ENCODE assay signal across 1 cellular context in the genomic region with DNA sequence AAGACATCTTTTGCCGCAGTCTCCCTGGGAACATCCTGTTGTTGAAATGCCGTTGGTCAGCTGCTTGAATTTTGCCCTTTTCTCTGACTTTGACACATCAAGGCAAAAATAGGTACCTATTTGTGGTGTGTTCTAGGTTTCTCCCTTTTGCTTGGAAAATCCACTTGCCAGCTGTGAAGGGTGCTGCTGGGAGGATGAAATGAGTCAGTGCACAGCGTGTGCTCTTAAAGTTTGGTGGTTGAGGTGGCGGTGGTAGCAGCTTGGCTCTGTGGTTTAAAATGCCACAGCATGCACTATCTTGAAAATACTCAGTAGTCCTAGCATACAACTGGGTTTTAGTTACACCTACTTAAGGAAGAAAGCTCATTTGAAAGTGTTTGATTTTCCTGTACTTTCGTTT.
A peak's percentile ranks its signal among the peaks of the same experiment; 100 is the strongest.
TF ChIP-seq lines count a peak whose summit lies in the region.

No MANE protein-coding gene starts in this region.

TF ChIP-seq in K562, 482 proteins besides CTCF, POLR2A, EP300 and RAD21 (continued from another document):
- TF ChIP-seq ZNF644 (tag; IDR thresholded peaks at IDR 0.05; ENCODE audit: low read depth) = no peak
- no peak for TF ChIP-seq NEUROD1 (IDR thresholded peaks at IDR 0.05; ENCODE audit: borderline replicate concordance, low read depth, low read length, partially characterized antibody)
- no peak for TF ChIP-seq RCOR1 (IDR thresholded peaks at IDR 0.05; ENCODE audit: borderline replicate concordance in 1 of 2, low read depth in 2 of 2, low read length in 2 of 2)
- TF ChIP-seq POLR2G (IDR thresholded peaks at IDR 0.05; ENCODE audit: low read depth, low read length) = no peak
- no peak for TF ChIP-seq TCF7 (IDR thresholded peaks at IDR 0.05; ENCODE audit: borderline replicate concordance)
- TF ChIP-seq PCBP2 (IDR thresholded peaks at IDR 0.05; ENCODE audit: low read depth, low read length, poor library complexity, severe bottlenecking) = no peak
- no peak for TF ChIP-seq KAT2B (IDR thresholded peaks at IDR 0.05; ENCODE audit: low read depth, low read length)
- peak; percentile 29; the same call in 1 of the 2 replicates for TF ChIP-seq MYNN (IDR thresholded peaks at IDR 0.05)
- TF ChIP-seq MYNN (CRISPR knock-in tag; IDR thresholded peaks at IDR 0.05) = no peak
- no peak for TF ChIP-seq CREB1 (IDR thresholded peaks at IDR 0.05)
- TF ChIP-seq CREB1 (CRISPR knock-in tag; IDR thresholded peaks at IDR 0.05) = no peak
- TF ChIP-seq TGIF2 (CRISPR knock-in tag; IDR thresholded peaks at IDR 0.05) = no peak
- no peak for TF ChIP-seq SRSF9 (IDR thresholded peaks at IDR 0.05; ENCODE audit: borderline replicate concordance, low read depth, low read length)
- TF ChIP-seq, protein P1, sequence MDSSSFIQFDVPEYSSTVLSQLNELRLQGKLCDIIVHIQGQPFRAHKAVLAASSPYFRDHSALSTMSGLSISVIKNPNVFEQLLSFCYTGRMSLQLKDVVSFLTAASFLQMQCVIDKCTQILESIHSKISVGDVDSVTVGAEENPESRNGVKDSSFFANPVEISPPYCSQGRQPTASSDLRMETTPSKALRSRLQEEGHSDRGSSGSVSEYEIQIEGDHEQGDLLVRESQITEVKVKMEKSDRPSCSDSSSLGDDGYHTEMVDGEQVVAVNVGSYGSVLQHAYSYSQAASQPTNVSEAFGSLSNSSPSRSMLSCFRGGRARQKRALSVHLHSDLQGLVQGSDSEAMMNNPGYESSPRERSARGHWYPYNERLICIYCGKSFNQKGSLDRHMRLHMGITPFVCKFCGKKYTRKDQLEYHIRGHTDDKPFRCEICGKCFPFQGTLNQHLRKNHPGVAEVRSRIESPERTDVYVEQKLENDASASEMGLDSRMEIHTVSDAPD (CRISPR knock-in tag; IDR thresholded peaks at IDR 0.05) = no peak
- TF ChIP-seq ELF2 (CRISPR knock-in tag; IDR thresholded peaks at IDR 0.05) = no peak
- no peak for TF ChIP-seq MAZ (CRISPR knock-in tag; conservative IDR thresholded peaks at IDR 0.05 in 1 of 2, IDR thresholded peaks at IDR 0.05 in 1 of 2)
- TF ChIP-seq ZNF23 (CRISPR knock-in tag; IDR thresholded peaks at IDR 0.05) = peak; percentile 33; the same call in 1 of the 2 replicates
- no peak for TF ChIP-seq SIN3B (IDR thresholded peaks at IDR 0.05; ENCODE audit: low read depth)
- TF ChIP-seq TRIM24 (IDR thresholded peaks at IDR 0.05) = no peak
- TF ChIP-seq E2F1 (CRISPR knock-in tag; IDR thresholded peaks at IDR 0.05) = no peak
- TF ChIP-seq EZH2 (IDR thresholded peaks at IDR 0.05; ENCODE audit: borderline replicate concordance, low read depth, low read length) = no peak
- TF ChIP-seq SETDB1 (IDR thresholded peaks at IDR 0.05; ENCODE audit: low read length) = no peak
- TF ChIP-seq, protein P2, sequence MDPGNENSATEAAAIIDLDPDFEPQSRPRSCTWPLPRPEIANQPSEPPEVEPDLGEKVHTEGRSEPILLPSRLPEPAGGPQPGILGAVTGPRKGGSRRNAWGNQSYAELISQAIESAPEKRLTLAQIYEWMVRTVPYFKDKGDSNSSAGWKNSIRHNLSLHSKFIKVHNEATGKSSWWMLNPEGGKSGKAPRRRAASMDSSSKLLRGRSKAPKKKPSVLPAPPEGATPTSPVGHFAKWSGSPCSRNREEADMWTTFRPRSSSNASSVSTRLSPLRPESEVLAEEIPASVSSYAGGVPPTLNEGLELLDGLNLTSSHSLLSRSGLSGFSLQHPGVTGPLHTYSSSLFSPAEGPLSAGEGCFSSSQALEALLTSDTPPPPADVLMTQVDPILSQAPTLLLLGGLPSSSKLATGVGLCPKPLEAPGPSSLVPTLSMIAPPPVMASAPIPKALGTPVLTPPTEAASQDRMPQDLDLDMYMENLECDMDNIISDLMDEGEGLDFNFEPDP (CRISPR knock-in tag; IDR thresholded peaks at IDR 0.05) = no peak
- TF ChIP-seq MTA1 (IDR thresholded peaks at IDR 0.05; ENCODE audit: borderline replicate concordance) = no peak
- TF ChIP-seq ZNF316 (IDR thresholded peaks at IDR 0.05) = no peak
- TF ChIP-seq, protein P3, sequence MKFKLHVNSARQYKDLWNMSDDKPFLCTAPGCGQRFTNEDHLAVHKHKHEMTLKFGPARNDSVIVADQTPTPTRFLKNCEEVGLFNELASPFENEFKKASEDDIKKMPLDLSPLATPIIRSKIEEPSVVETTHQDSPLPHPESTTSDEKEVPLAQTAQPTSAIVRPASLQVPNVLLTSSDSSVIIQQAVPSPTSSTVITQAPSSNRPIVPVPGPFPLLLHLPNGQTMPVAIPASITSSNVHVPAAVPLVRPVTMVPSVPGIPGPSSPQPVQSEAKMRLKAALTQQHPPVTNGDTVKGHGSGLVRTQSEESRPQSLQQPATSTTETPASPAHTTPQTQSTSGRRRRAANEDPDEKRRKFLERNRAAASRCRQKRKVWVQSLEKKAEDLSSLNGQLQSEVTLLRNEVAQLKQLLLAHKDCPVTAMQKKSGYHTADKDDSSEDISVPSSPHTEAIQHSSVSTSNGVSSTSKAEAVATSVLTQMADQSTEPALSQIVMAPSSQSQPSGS (CRISPR knock-in tag; IDR thresholded peaks at IDR 0.05) = no peak
- TF ChIP-seq RB1 (IDR thresholded peaks at IDR 0.05; ENCODE audit: low read depth) = no peak
- TF ChIP-seq, protein P4, sequence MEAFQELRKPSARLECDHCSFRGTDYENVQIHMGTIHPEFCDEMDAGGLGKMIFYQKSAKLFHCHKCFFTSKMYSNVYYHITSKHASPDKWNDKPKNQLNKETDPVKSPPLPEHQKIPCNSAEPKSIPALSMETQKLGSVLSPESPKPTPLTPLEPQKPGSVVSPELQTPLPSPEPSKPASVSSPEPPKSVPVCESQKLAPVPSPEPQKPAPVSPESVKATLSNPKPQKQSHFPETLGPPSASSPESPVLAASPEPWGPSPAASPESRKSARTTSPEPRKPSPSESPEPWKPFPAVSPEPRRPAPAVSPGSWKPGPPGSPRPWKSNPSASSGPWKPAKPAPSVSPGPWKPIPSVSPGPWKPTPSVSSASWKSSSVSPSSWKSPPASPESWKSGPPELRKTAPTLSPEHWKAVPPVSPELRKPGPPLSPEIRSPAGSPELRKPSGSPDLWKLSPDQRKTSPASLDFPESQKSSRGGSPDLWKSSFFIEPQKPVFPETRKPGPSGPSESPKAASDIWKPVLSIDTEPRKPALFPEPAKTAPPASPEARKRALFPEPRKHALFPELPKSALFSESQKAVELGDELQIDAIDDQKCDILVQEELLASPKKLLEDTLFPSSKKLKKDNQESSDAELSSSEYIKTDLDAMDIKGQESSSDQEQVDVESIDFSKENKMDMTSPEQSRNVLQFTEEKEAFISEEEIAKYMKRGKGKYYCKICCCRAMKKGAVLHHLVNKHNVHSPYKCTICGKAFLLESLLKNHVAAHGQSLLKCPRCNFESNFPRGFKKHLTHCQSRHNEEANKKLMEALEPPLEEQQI (IDR thresholded peaks at IDR 0.05) = no peak
- no peak for TF ChIP-seq RBM15 (IDR thresholded peaks at IDR 0.05; ENCODE audit: insufficient read depth, low read length)
- 0 out of 4 replicates have a peak, but pooled peaks of 1 of the 2 experiments have one; percentile 52 for TF ChIP-seq ZNF639 (CRISPR knock-in tag; conservative IDR thresholded peaks at IDR 0.05 in 1 of 2, IDR thresholded peaks at IDR 0.05 in 1 of 2)
- TF ChIP-seq NFATC3 (IDR thresholded peaks at IDR 0.05) = no peak
- no peak for TF ChIP-seq SOX6 (IDR thresholded peaks at IDR 0.05)
- no peak for TF ChIP-seq JUN (IDR thresholded peaks at IDR 0.05; ENCODE audit: borderline replicate concordance, low read depth, low read length)
- no peak for TF ChIP-seq JUN (CRISPR knock-in tag; IDR thresholded peaks at IDR 0.05; ENCODE audit: borderline replicate concordance)
- TF ChIP-seq LCOR (CRISPR knock-in tag; IDR thresholded peaks at IDR 0.05) = 0 out of 2 replicates have a peak, but pooled peaks have one; percentile 5
- no peak for TF ChIP-seq PHB (CRISPR knock-in tag; IDR thresholded peaks at IDR 0.05)
TF ChIP-seq in K562: peak in this region for 27.
